Comparison of ENCODE assay signal across 13 cellular contexts in the genomic region with DNA sequence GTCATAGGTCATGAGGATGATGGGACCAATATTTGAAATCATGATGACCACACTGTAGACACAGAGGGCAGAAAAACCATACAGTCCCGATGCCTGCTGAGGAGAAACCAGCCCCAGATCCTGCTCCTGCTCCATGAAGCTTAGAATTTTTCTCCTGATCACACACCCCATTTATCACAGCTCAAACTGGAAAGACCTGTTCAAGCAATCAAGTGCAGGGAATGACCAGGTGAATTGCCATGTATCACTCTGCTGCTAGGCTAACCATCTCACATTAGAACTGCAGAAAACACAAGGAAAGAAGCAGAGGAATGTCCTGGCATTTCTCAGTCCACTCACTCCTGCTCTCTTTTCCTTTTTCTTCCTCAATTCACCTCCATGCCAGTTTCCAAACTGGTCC. TPM values are rescaled to one million over a fixed set of nuclear protein-coding genes. Genes with fewer than 3 reads are reported as not detected.
DNase-seq lines count a peak whose midpoint lies in the region; ATAC-seq and TF ChIP-seq lines count a peak whose summit lies in the region.
"Had no signal": no experiment of that assay in that cellular context is flagged by ENCODE, and none has a peak within 500 bp of the region (broad histone marks: within the 10 kb centered on the region; RNA-seq: fewer than 3 reads in every experiment).

No MANE protein-coding gene starts in this region.

- peaks cover 22% of the 10 kb centered on the region for H3K4me1 Mint-ChIP-seq in neural progenitor cell
- H3K4me1 Mint-ChIP-seq in activated naive CD4-positive, alpha-beta T cell treated with anti-CD3 and anti-CD28 coated beads, Interleukin-2, amount 10 ng/mL, durations not matched to agents 7 days and 5 days = peaks cover 29% of the 10 kb centered on the region
- H3K4me1 Mint-ChIP-seq in stimulated activated effector memory CD8-positive, alpha-beta T cell treated with anti-CD3 and anti-CD28 coated beads, Interleukin-12 subunit alpha, Interleukin-12 subunit beta, amount 100 ng/mL, for 72 hours = peaks cover 33% of the 10 kb centered on the region

- H3K4me3 ChIP-seq in neural progenitor cell (no peak overlapping the region), MM.1S (ENCODE audit: low read length) (no peak overlapping the region)

- H3K9me2 ChIP-seq in MM.1S (replicated peaks; ENCODE audit: insufficient read depth, low read length) = no peaks in the 10 kb centered on the region

- H3F3A ChIP-seq in neural progenitor cell (ENCODE audit: low read depth) = no peaks in the 10 kb centered on the region
- H3F3A ChIP-seq in MM.1S (ENCODE audit: insufficient read depth, low read length) = no peaks in the 10 kb centered on the region

- DNase-seq in DMS53 treated with DMSO at 0.1 percent for 48 hours (lab: John Stamatoyannopoulos, UW; ENCODE audit: unreplicated experiment) (peak; percentile 96), NCI-H345 treated with DMSO at 0.1 percent for 48 hours (lab: John Stamatoyannopoulos, UW; ENCODE audit: unreplicated experiment) (peak; percentile 10), epithelial cell of prostate (ENCODE audit: low read depth, low spot score) (no peak), neural progenitor cell (ENCODE audit: low spot score) (no peak), posterior vena cava (ENCODE audit: low spot score) (no peak), MM.1S (no peak)
- DNase-seq in activated naive CD4-positive, alpha-beta T cell treated with anti-CD3 and anti-CD28 coated beads, Interleukin-2, amount 10 ng/mL, durations not matched to agents 7 days and 5 days = no peak
- DNase-seq in stimulated activated effector memory CD8-positive, alpha-beta T cell treated with anti-CD3 and anti-CD28 coated beads, Interleukin-12 subunit alpha, Interleukin-12 subunit beta, amount 100 ng/mL, for 72 hours (ENCODE audit: low spot score in 2 of 2) = no peak
- DNase-seq: activated naive CD8-positive, alpha-beta T cell treated with anti-CD3 and anti-CD28 coated beads, Interleukin-2, amount 10 ng/mL, durations not matched to agents 7 days and 5 days; activated T-cell treated with anti-CD3 and anti-CD28 coated beads, Interleukin-2, amount 50 U/mL, for 1 hour; CD8-positive, alpha-beta T cell; natural killer cell; NCI-H1694 had no signal

- H3K4me1 ChIP-seq in neural progenitor cell = peaks cover 8% of the 10 kb centered on the region
- no peaks in the 10 kb centered on the region for H3K4me1 ChIP-seq in MM.1S (ENCODE audit: low read length)

- H3K27ac ChIP-seq in epithelial cell of prostate = peak overlapping the region; percentile 71
- H3K27ac ChIP-seq in neural progenitor cell = no peak overlapping the region
- H3K27ac ChIP-seq in MM.1S (ENCODE audit: low read length) = no peak overlapping the region

- CTCF ChIA-PET in activated naive CD4-positive, alpha-beta T cell treated with anti-CD3 and anti-CD28 coated beads, Interleukin-2, amount 10 ng/mL, durations not matched to agents 7 days and 5 days (lab: Charles Lee) = interaction anchor here (3.5 kb wide), 1 partner anchor 19 kb away, joined by 18 read pairs; a partner anchor contains a TSS

- intact Hi-C loops in posterior vena cava (cut with DNase I) = loop anchor here in 1 of 2 donors (10.0 kb wide), 1 partner anchor 247 kb away; no protein-coding TSS in a partner anchor

- H3K9me3 ChIP-seq in neural progenitor cell (ENCODE audit: low read depth) (no peaks in the 10 kb centered on the region), MM.1S (replicated peaks; ENCODE audit: insufficient read depth, low read length) (no peaks in the 10 kb centered on the region)

- no peak overlapping the region for H3K4me3 Mint-ChIP-seq in neural progenitor cell
- H3K4me3 Mint-ChIP-seq in activated naive CD4-positive, alpha-beta T cell treated with anti-CD3 and anti-CD28 coated beads, Interleukin-2, amount 10 ng/mL, durations not matched to agents 7 days and 5 days = no peak overlapping the region
- no peak overlapping the region for H3K4me3 Mint-ChIP-seq in stimulated activated effector memory CD8-positive, alpha-beta T cell treated with anti-CD3 and anti-CD28 coated beads, Interleukin-12 subunit alpha, Interleukin-12 subunit beta, amount 100 ng/mL, for 72 hours
- H3K4me3 Mint-ChIP-seq: activated naive CD8-positive, alpha-beta T cell treated with anti-CD3 and anti-CD28 coated beads, Interleukin-2, amount 10 ng/mL, durations not matched to agents 7 days and 5 days; CD8-positive, alpha-beta T cell; natural killer cell had no signal

- TF ChIP-seq CTCF in neural progenitor cell (IDR thresholded peaks at IDR 0.05) (no peak), MM.1S (IDR thresholded peaks at IDR 0.05; ENCODE audit: low read length) (no peak)

- H2AFZ ChIP-seq in neural progenitor cell (replicated peaks) (no peak overlapping the region), MM.1S (ENCODE audit: low read length) (no peak overlapping the region)

- H3K27me3 Mint-ChIP-seq in neural progenitor cell (ENCODE audit: insufficient read depth, low read depth) = no peaks in the 10 kb centered on the region
- peaks cover 21% of the 10 kb centered on the region for H3K27me3 Mint-ChIP-seq in activated naive CD4-positive, alpha-beta T cell treated with anti-CD3 and anti-CD28 coated beads, Interleukin-2, amount 10 ng/mL, durations not matched to agents 7 days and 5 days

- peak overlapping the region; percentile 14 for H3K4me2 ChIP-seq in neural progenitor cell
- H3K4me2 ChIP-seq in MM.1S (ENCODE audit: low read depth, low read length) = no peak overlapping the region

- H3K36me3 Mint-ChIP-seq in neural progenitor cell = no peaks in the 10 kb centered on the region
- H3K36me3 Mint-ChIP-seq in activated naive CD4-positive, alpha-beta T cell treated with anti-CD3 and anti-CD28 coated beads, Interleukin-2, amount 10 ng/mL, durations not matched to agents 7 days and 5 days = no peaks in the 10 kb centered on the region
- no peaks in the 10 kb centered on the region for H3K36me3 Mint-ChIP-seq in stimulated activated effector memory CD8-positive, alpha-beta T cell treated with anti-CD3 and anti-CD28 coated beads, Interleukin-12 subunit alpha, Interleukin-12 subunit beta, amount 100 ng/mL, for 72 hours
- H3K36me3 Mint-ChIP-seq: activated naive CD8-positive, alpha-beta T cell treated with anti-CD3 and anti-CD28 coated beads, Interleukin-2, amount 10 ng/mL, durations not matched to agents 7 days and 5 days; CD8-positive, alpha-beta T cell; natural killer cell had no signal

- H3K27me3 ChIP-seq in neural progenitor cell (no peaks in the 10 kb centered on the region), MM.1S (replicated peaks; ENCODE audit: insufficient read depth, low read length) (no peaks in the 10 kb centered on the region)

- no peak overlapping the region for H3K9ac ChIP-seq in neural progenitor cell
- no peak overlapping the region for H3K9ac ChIP-seq in MM.1S (ENCODE audit: low read length)

- H4K20me1 ChIP-seq in neural progenitor cell (ENCODE audit: low read depth) (no peaks in the 10 kb centered on the region), MM.1S (ENCODE audit: insufficient read depth, low read length) (no peaks in the 10 kb centered on the region)

- no peak overlapping the region for H3K27ac Mint-ChIP-seq in neural progenitor cell
- H3K27ac Mint-ChIP-seq in activated naive CD4-positive, alpha-beta T cell treated with anti-CD3 and anti-CD28 coated beads, Interleukin-2, amount 10 ng/mL, durations not matched to agents 7 days and 5 days = no peak overlapping the region
- H3K27ac Mint-ChIP-seq in stimulated activated effector memory CD8-positive, alpha-beta T cell treated with anti-CD3 and anti-CD28 coated beads, Interleukin-12 subunit alpha, Interleukin-12 subunit beta, amount 100 ng/mL, for 72 hours = no peak overlapping the region
- H3K27ac Mint-ChIP-seq: activated naive CD8-positive, alpha-beta T cell treated with anti-CD3 and anti-CD28 coated beads, Interleukin-2, amount 10 ng/mL, durations not matched to agents 7 days and 5 days; CD8-positive, alpha-beta T cell; natural killer cell had no signal

- H3K36me3 ChIP-seq in neural progenitor cell (no peaks in the 10 kb centered on the region), MM.1S (replicated peaks; ENCODE audit: insufficient read depth, low read length) (no peaks in the 10 kb centered on the region)

- no peak for ATAC-seq in stimulated activated effector memory CD8-positive, alpha-beta T cell treated with anti-CD3 and anti-CD28 coated beads, Interleukin-12 subunit alpha, Interleukin-12 subunit beta, amount 100 ng/mL, for 72 hours
- ATAC-seq: CD8-positive, alpha-beta T cell; natural killer cell had no signal

- H3K79me2 ChIP-seq in neural progenitor cell (ENCODE audit: low read depth) (no peaks in the 10 kb centered on the region), MM.1S (ENCODE audit: low read length) (no peaks in the 10 kb centered on the region)

- no peaks in the 10 kb centered on the region for H3K9me3 Mint-ChIP-seq in neural progenitor cell
- H3K9me3 Mint-ChIP-seq in activated naive CD4-positive, alpha-beta T cell treated with anti-CD3 and anti-CD28 coated beads, Interleukin-2, amount 10 ng/mL, durations not matched to agents 7 days and 5 days = no peaks in the 10 kb centered on the region
- no peaks in the 10 kb centered on the region for H3K9me3 Mint-ChIP-seq in stimulated activated effector memory CD8-positive, alpha-beta T cell treated with anti-CD3 and anti-CD28 coated beads, Interleukin-12 subunit alpha, Interleukin-12 subunit beta, amount 100 ng/mL, for 72 hours
- H3K9me3 Mint-ChIP-seq: activated naive CD8-positive, alpha-beta T cell treated with anti-CD3 and anti-CD28 coated beads, Interleukin-2, amount 10 ng/mL, durations not matched to agents 7 days and 5 days; CD8-positive, alpha-beta T cell; natural killer cell had no signal

RNA-seq across cellular contexts. Expression of a gene that starts 18.1 kb away (rescaled TPM):
- 6.2 and 6.5 TPM in 2 replicates for total RNA-seq in neural progenitor cell (ENCODE audit: low replicate concordance)
- 10 to 100 TPM; 20.3 to 23.2 TPM for total RNA-seq in posterior vena cava
- total RNA-seq: CD8-positive, alpha-beta T cell had no signal

RNA-seq across cellular contexts. Expression of a gene that starts 25.0 kb away (rescaled TPM):
- total RNA-seq in neural progenitor cell (ENCODE audit: low replicate concordance) (11.4 and 13.3 TPM in 2 replicates), posterior vena cava (10 to 100 TPM; 11.6 to 17.9 TPM)

Comparison
In these comparisons a context has a peak if more than half of its experiments do, and no peak if none do; other contexts are left out.
1. DNase-seq: peak in DMS53 treated with DMSO at 0.1 percent for 48 hours (single experiment) and NCI-H345 treated with DMSO at 0.1 percent for 48 hours (single experiment); none in epithelial cell of prostate (single experiment), neural progenitor cell (single experiment), posterior vena cava (single experiment), activated naive CD4-positive, alpha-beta T cell treated with anti-CD3 and anti-CD28 coated beads, Interleukin-2, amount 10 ng/mL, durations not matched to agents 7 days and 5 days (single experiment), stimulated activated effector memory CD8-positive, alpha-beta T cell treated with anti-CD3 and anti-CD28 coated beads, Interleukin-12 subunit alpha, Interleukin-12 subunit beta, amount 100 ng/mL, for 72 hours (0 of 2) and MM.1S (single experiment).